ENCODE assay signal across 10 cellular contexts in genomic region chr3:111595239-111595638, GRCh38. TPM values are rescaled to one million over a fixed set of nuclear protein-coding genes. Genes with fewer than 3 reads are reported as not detected.
A peak's percentile ranks its signal among the peaks of the same experiment; 100 is the strongest.
DNase-seq lines count a peak whose midpoint lies in the region; ATAC-seq and TF ChIP-seq lines count a peak whose summit lies in the region.
"Had no signal": no experiment of that assay in that cellular context is flagged by ENCODE, and none has a peak within 500 bp of the region (broad histone marks: within the 10 kb centered on the region; RNA-seq: fewer than 3 reads in every experiment).

ZBED2 (minus strand) TSS chr3:111595346; CDS start chr3:111594201, 1,145 bp downstream.

- TF ChIP-seq CTCF in tibial nerve (IDR thresholded peaks at IDR 0.05) (no peak), heart left ventricle (IDR thresholded peaks at IDR 0.05) (no peak)

- no peak for DNase-seq in naive thymus-derived CD4-positive, alpha-beta T cell
- DNase-seq in OCI-M2 (lab: John Stamatoyannopoulos, UW; ENCODE audit: unreplicated experiment) = no peak
- DNase-seq in NCI-H1105 (lab: John Stamatoyannopoulos, UW) = no peak
- DNase-seq in tibial nerve (ENCODE audit: low spot score in 2 of 2) = no peak
- no peak for DNase-seq in heart left ventricle

- H3K4me3 ChIP-seq in naive thymus-derived CD4-positive, alpha-beta T cell (ENCODE audit: low read length) = no peak within 1 kb of the TSS
- H3K4me3 ChIP-seq in tibial nerve (no peak within 1 kb of the TSS), heart left ventricle (no peak within 1 kb of the TSS)
- H3K4me3 ChIP-seq: thoracic aorta had no signal

- H3K4me3 Mint-ChIP-seq in naive thymus-derived CD4-positive, alpha-beta T cell = peak within 1 kb of the TSS in 1 of 10 donors; percentile 83

- peak within 1 kb of the TSS; percentile 12 to 91 (median 58) for H3K27ac Mint-ChIP-seq in naive thymus-derived CD4-positive, alpha-beta T cell

- H3K27ac ChIP-seq in naive thymus-derived CD4-positive, alpha-beta T cell (ENCODE audit: low read depth, low read length) = no peak within 1 kb of the TSS
- H3K27ac ChIP-seq in tibial nerve = no peak within 1 kb of the TSS
- no peak within 1 kb of the TSS for H3K27ac ChIP-seq in heart left ventricle
- H3K27ac ChIP-seq: parathyroid adenoma, thoracic aorta had no signal

- intact Hi-C loops in T-helper 1 cell treated with Interleukin-12 subunit alpha and Interleukin-12 subunit beta and Interleukin-4 antibody, amounts not matched to agents 30 ng/mL and 1 ng/mL, for 36 hours (cut with micrococcal nuclease) = loop anchor here (1.0 kb wide), 2 partner anchors 9 to 15 kb away; no protein-coding TSS in a partner anchor
- intact Hi-C loops in naive thymus-derived CD4-positive, alpha-beta T cell (cut with micrococcal nuclease) = loop anchor here in 1 of 2 donors (1.0 to 10.0 kb wide), 3 partner anchors 10 to 900 kb away; partner anchors contain the start of genes BTLA and CD96
- intact Hi-C loops in heart left ventricle (cut with DNase I) = no loop called here

- H3K4me1 Mint-ChIP-seq in naive thymus-derived CD4-positive, alpha-beta T cell = peaks cover 11 to 80% (median 24%) of the 10 kb centered on the region in 7 donors

- H3K36me3 Mint-ChIP-seq in naive thymus-derived CD4-positive, alpha-beta T cell = peaks cover 8 to 64% (median 47%) of the 10 kb centered on the region in 5 donors

- 78 to 89% methylated on average over 2 of the region's 2 CpGs for WGBS in tibial nerve, 2 donors
- WGBS in heart left ventricle, 4 donors = 65 to 75% (median 73%) methylated on average over 2 of the region's 2 CpGs

- peaks cover 0 to 56% (median 6%) of the 10 kb centered on the region in 3 experiments for H3K36me3 ChIP-seq in naive thymus-derived CD4-positive, alpha-beta T cell (ENCODE audit: control insufficient read depth in 2 of 3, insufficient read depth in 3 of 3, low read length in 3 of 3)
- no peaks in the 10 kb centered on the region for H3K36me3 ChIP-seq in tibial nerve
- no peaks in the 10 kb centered on the region for H3K36me3 ChIP-seq in heart left ventricle
- H3K36me3 ChIP-seq: thoracic aorta had no signal

- no peaks in the 10 kb centered on the region for H3K9me3 Mint-ChIP-seq in naive thymus-derived CD4-positive, alpha-beta T cell

- ATAC-seq in GM18517 (IDR thresholded peaks at IDR 0.05; ENCODE audit: unreplicated experiment) (peak; percentile 62), GM21786 (IDR thresholded peaks at IDR 0.05; ENCODE audit: unreplicated experiment) (peak; percentile 45), heart left ventricle (no peak)
- no peak for ATAC-seq in naive thymus-derived CD4-positive, alpha-beta T cell

- H3K27me3 ChIP-seq in naive thymus-derived CD4-positive, alpha-beta T cell (ENCODE audit: control insufficient read depth in 2 of 2, insufficient read depth in 2 of 2, low read length in 2 of 2) = no peaks in the 10 kb centered on the region
- no peaks in the 10 kb centered on the region for H3K27me3 ChIP-seq in tibial nerve
- peaks cover 0 to 5% (median 0%) of the 10 kb centered on the region in 9 donors for H3K27me3 ChIP-seq in heart left ventricle

- H3K4me1 ChIP-seq in naive thymus-derived CD4-positive, alpha-beta T cell (ENCODE audit: control insufficient read depth in 2 of 2, insufficient read depth in 2 of 2, low read length in 2 of 2) = peaks cover 0 to 19% of the 10 kb centered on the region in 2 donors
- H3K4me1 ChIP-seq in tibial nerve (no peaks in the 10 kb centered on the region), heart left ventricle (no peaks in the 10 kb centered on the region)
- H3K4me1 ChIP-seq: parathyroid adenoma had no signal

- POLR2A ChIA-PET in naive thymus-derived CD4-positive, alpha-beta T cell (lab: Charles Lee) = interaction anchor here (1.0 kb wide), 1 partner anchor 11 kb away, joined by 3 read pairs; no protein-coding TSS in a partner anchor

- TF ChIP-seq POLR2A in tibial nerve (IDR thresholded peaks at IDR 0.05) (no peak), heart left ventricle (IDR thresholded peaks at IDR 0.05) (no peak)

- H3K27me3 Mint-ChIP-seq in naive thymus-derived CD4-positive, alpha-beta T cell = no peaks in the 10 kb centered on the region

- TF ChIP-seq EP300 in tibial nerve (IDR thresholded peaks at IDR 0.05) = no peak

- CTCF ChIA-PET in naive thymus-derived CD4-positive, alpha-beta T cell (lab: Charles Lee) = no interaction called here

- no peaks in the 10 kb centered on the region for H3K9me3 ChIP-seq in naive thymus-derived CD4-positive, alpha-beta T cell (ENCODE audit: control insufficient read depth in 2 of 3, low read length in 3 of 3)
- H3K9me3 ChIP-seq in tibial nerve (no peaks in the 10 kb centered on the region), heart left ventricle (no peaks in the 10 kb centered on the region)
- H3K9me3 ChIP-seq: thoracic aorta had no signal

RNA-seq across cellular contexts. Expression of gene ZBED2, which starts in this region (rescaled TPM):
- 95.1 and 96.0 TPM in 2 replicates for total RNA-seq in T-helper 1 cell treated with Interleukin-12 subunit alpha and Interleukin-12 subunit beta and Interleukin-4 antibody, amounts not matched to agents 30 ng/mL and 1 ng/mL, for 36 hours
- 10 to 100 TPM in 1 of 5 experiments, under 1 TPM in 3, not detected in 1; 0.13 to 51.8 (median 0.27) TPM for total RNA-seq in naive thymus-derived CD4-positive, alpha-beta T cell
- polyA plus RNA-seq in naive thymus-derived CD4-positive, alpha-beta T cell = 1 to 10 TPM; 1.7 to 1.8 TPM
- not detected for total RNA-seq in tibial nerve
- total RNA-seq in heart left ventricle = under 1 TPM in 3 of 9 donors, not detected in 6; 0.12 to 0.93 (median 0.56) TPM
- polyA plus RNA-seq in heart left ventricle = not detected
- total RNA-seq: thoracic aorta had no signal

Comparison
In these comparisons a context has a peak if more than half of its experiments do, and no peak if none do; other contexts are left out.
1. ATAC-seq: peak in GM18517 (single experiment) and GM21786 (single experiment); none in naive thymus-derived CD4-positive, alpha-beta T cell (single experiment) and heart left ventricle (0 of 4).